13 cellular contexts compared by ENCODE assay signal in genomic region chr17:73142763-73143395, GRCh38. TPM values are rescaled to one million over a fixed set of nuclear protein-coding genes. Genes with fewer than 3 reads are reported as not detected.
A peak's percentile ranks its signal among the peaks of the same experiment; 100 is the strongest.
DNase-seq lines count a peak whose midpoint lies in the region; ATAC-seq and TF ChIP-seq lines count a peak whose summit lies in the region.
"Had no signal": no experiment of that assay in that cellular context is flagged by ENCODE, and none has a peak within 500 bp of the region (broad histone marks: within the 10 kb centered on the region; RNA-seq: fewer than 3 reads in every experiment).

No MANE protein-coding gene starts in this region.

- no peaks in the 10 kb centered on the region for H3K27me3 Mint-ChIP-seq in activated naive CD8-positive, alpha-beta T cell treated with anti-CD3 and anti-CD28 coated beads, Interleukin-2, amount 50 U/mL, for 24 hours
- H3K27me3 Mint-ChIP-seq in neural progenitor cell (ENCODE audit: insufficient read depth, low read depth): peaks cover 7% of the 10 kb centered on the region

- H3K27ac ChIP-seq in neural progenitor cell: no peak overlapping the region
- H3K27ac ChIP-seq: 22Rv1 had no signal

- H4K20me1 ChIP-seq in neural progenitor cell (ENCODE audit: low read depth): no peaks in the 10 kb centered on the region

- H3K4me1 ChIP-seq in neural progenitor cell: peaks cover 7% of the 10 kb centered on the region
- H3K4me1 ChIP-seq: body of pancreas had no signal

- no peak for TF ChIP-seq POLR2A in GM18505 (IDR thresholded peaks at IDR 0.05; ENCODE audit: borderline replicate concordance, extremely low read depth, insufficient read depth, insufficient read length)

- DNase-seq in DMS53 (lab: John Stamatoyannopoulos, UW) (peak; percentile 47), DMS53 treated with DMSO at 0.1 percent for 48 hours (lab: John Stamatoyannopoulos, UW; ENCODE audit: unreplicated experiment) (no peak), NOMO-1 treated with DMSO at 0.1 percent for 48 hours (lab: John Stamatoyannopoulos, UW; ENCODE audit: unreplicated experiment) (peak; percentile 85), neural progenitor cell (ENCODE audit: low spot score) (no peak), NCI-H524 treated with DMSO at 0.1 percent for 48 hours (lab: John Stamatoyannopoulos, UW) (no peak)
- DNase-seq in activated naive CD8-positive, alpha-beta T cell treated with anti-CD3 and anti-CD28 coated beads, Interleukin-2, amount 50 U/mL, for 24 hours: peak; percentile 25
- DNase-seq: naive B cell, NCI-H1048, T-helper 9 cell had no signal

- TF ChIP-seq CTCF in neural progenitor cell (IDR thresholded peaks at IDR 0.05): no peak

- H2AFZ ChIP-seq in neural progenitor cell (replicated peaks): no peak overlapping the region

- peak; percentile 92 for ATAC-seq in activated naive CD8-positive, alpha-beta T cell treated with anti-CD3 and anti-CD28 coated beads, Interleukin-2, amount 50 U/mL, for 24 hours
- ATAC-seq in HG02798 (IDR thresholded peaks at IDR 0.05; ENCODE audit: poor library complexity, unreplicated experiment) (no peak), GM18505 (IDR thresholded peaks at IDR 0.05; ENCODE audit: unreplicated experiment) (no peak)
- ATAC-seq: body of pancreas had no signal

- peaks cover 9% of the 10 kb centered on the region for H3F3A ChIP-seq in neural progenitor cell (ENCODE audit: low read depth)

- no peak overlapping the region for H3K4me2 ChIP-seq in neural progenitor cell

- peaks cover 10% of the 10 kb centered on the region for H3K36me3 Mint-ChIP-seq in activated naive CD8-positive, alpha-beta T cell treated with anti-CD3 and anti-CD28 coated beads, Interleukin-2, amount 50 U/mL, for 24 hours (ENCODE audit: low read depth)
- no peaks in the 10 kb centered on the region for H3K36me3 Mint-ChIP-seq in neural progenitor cell

- H3K79me2 ChIP-seq in neural progenitor cell (ENCODE audit: low read depth): no peaks in the 10 kb centered on the region

- no peak overlapping the region for H3K4me3 ChIP-seq in neural progenitor cell
- H3K4me3 ChIP-seq: body of pancreas had no signal

- no peaks in the 10 kb centered on the region for H3K36me3 ChIP-seq in neural progenitor cell

- H3K9me3 ChIP-seq in neural progenitor cell (ENCODE audit: low read depth): no peaks in the 10 kb centered on the region

- peak overlapping the region; percentile 15 for H3K4me3 Mint-ChIP-seq in activated naive CD8-positive, alpha-beta T cell treated with anti-CD3 and anti-CD28 coated beads, Interleukin-2, amount 50 U/mL, for 24 hours
- H3K4me3 Mint-ChIP-seq in neural progenitor cell: no peak overlapping the region

- peaks cover 17% of the 10 kb centered on the region for H3K4me1 Mint-ChIP-seq in activated naive CD8-positive, alpha-beta T cell treated with anti-CD3 and anti-CD28 coated beads, Interleukin-2, amount 50 U/mL, for 24 hours
- peaks cover 19% of the 10 kb centered on the region for H3K4me1 Mint-ChIP-seq in neural progenitor cell

- H3K9me3 Mint-ChIP-seq in activated naive CD8-positive, alpha-beta T cell treated with anti-CD3 and anti-CD28 coated beads, Interleukin-2, amount 50 U/mL, for 24 hours: peaks cover 29% of the 10 kb centered on the region
- H3K9me3 Mint-ChIP-seq in neural progenitor cell: peaks cover 26% of the 10 kb centered on the region

- H3K27me3 ChIP-seq in neural progenitor cell: no peaks in the 10 kb centered on the region
- H3K27me3 ChIP-seq: body of pancreas had no signal

- peak overlapping the region; percentile 59 for H3K27ac Mint-ChIP-seq in activated naive CD8-positive, alpha-beta T cell treated with anti-CD3 and anti-CD28 coated beads, Interleukin-2, amount 50 U/mL, for 24 hours
- peak overlapping the region; percentile 7 for H3K27ac Mint-ChIP-seq in neural progenitor cell

- H3K9ac ChIP-seq in neural progenitor cell: no peak overlapping the region

RNA-seq across cellular contexts. Expression of gene SSTR2, which starts 21.9 kb away (rescaled TPM):
- total RNA-seq in neural progenitor cell (ENCODE audit: low replicate concordance): 0.43 and 0.74 TPM in 2 replicates

RNA-seq across cellular contexts. Expression of gene COG1, which starts 50.0 kb away (rescaled TPM):
- total RNA-seq in neural progenitor cell (ENCODE audit: low replicate concordance): 11.7 and 22.9 TPM in 2 replicates

RNA-seq across cellular contexts. Expression of gene SLC39A11, which starts 50.4 kb away (rescaled TPM):
- total RNA-seq in neural progenitor cell (ENCODE audit: low replicate concordance): 5.5 and 8.2 TPM in 2 replicates

Comparison
In these comparisons a context has a peak if more than half of its experiments do, and no peak if none do; other contexts are left out.
1. DNase-seq: peak in DMS53 (single experiment), NOMO-1 treated with DMSO at 0.1 percent for 48 hours (single experiment) and activated naive CD8-positive, alpha-beta T cell treated with anti-CD3 and anti-CD28 coated beads, Interleukin-2, amount 50 U/mL, for 24 hours (single experiment); none in DMS53 treated with DMSO at 0.1 percent for 48 hours (single experiment), neural progenitor cell (single experiment) and NCI-H524 treated with DMSO at 0.1 percent for 48 hours (single experiment).